1 cellular context compared by ENCODE assay signal in the genomic region with DNA sequence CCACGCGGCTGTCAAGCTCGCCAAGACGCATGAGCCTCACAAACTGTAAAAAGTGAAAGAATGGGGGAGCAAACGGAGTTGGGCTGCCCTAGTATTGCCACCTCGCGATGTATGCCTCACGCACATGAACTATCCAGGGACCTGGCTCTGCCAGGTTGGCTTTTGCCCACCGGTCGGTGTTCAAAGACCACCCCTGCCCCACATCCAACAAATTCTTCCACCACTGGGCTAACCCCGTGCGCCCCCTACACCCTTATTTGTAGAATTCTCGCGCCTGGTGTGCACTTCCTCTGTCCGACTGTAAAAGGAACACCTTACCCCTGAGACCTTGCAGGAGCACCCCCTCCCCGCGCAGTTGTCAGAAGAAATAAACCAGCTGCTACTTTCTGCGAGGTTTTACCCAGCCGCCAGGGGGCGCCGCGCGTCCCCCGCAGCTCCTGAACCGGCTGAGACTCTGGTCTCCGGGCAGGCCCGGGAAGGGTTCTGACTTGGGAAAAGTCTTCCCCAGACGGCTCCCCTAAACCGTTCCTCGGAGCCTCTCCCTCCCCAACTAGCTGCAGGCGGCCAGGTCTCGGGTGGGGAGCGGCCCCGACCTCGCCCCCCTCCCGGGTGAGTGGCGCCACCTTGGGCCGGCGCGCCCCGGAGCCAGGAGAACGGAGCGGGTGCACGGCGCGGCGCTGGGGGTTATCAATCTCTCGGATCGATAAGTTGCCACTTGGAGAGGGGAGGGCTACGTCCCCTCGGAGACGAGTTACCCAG.
A peak's percentile ranks its signal among the peaks of the same experiment; 100 is the strongest.
TF ChIP-seq lines count a peak whose summit lies in the region.

No MANE protein-coding gene starts in this region.

TF ChIP-seq in HEK293, 187 proteins besides CTCF, POLR2A, EP300 and RAD21 (continued from another document):
- TF ChIP-seq ZBTB11 (tag by site-specific recombination; conservative IDR thresholded peaks at IDR 0.05; ENCODE audit: low read depth) (peak; percentile 60), ZNF792 (tag by site-specific recombination; IDR thresholded peaks at IDR 0.05) (no peak), ZXDB (tag by site-specific recombination; IDR thresholded peaks at IDR 0.05) (peak; percentile 45), KLF1 (tag by site-specific recombination; IDR thresholded peaks at IDR 0.05) (no peak), ZNF26 (tag by site-specific recombination; IDR thresholded peaks at IDR 0.05) (no peak), ZNF335 (tag by site-specific recombination; conservative IDR thresholded peaks at IDR 0.05) (peak; percentile 94), SP7 (tag by site-specific recombination; IDR thresholded peaks at IDR 0.05) (0 out of 2 replicates have a peak, but pooled peaks have one; percentile 24), OSR2 (tag by site-specific recombination; IDR thresholded peaks at IDR 0.05) (no peak), YY1 (tag by site-specific recombination; IDR thresholded peaks at IDR 0.05) (no peak), ZNF211 (tag by site-specific recombination; IDR thresholded peaks at IDR 0.05; ENCODE audit: low read depth) (no peak), PRDM10 (tag by site-specific recombination; IDR thresholded peaks at IDR 0.05) (peak; percentile 91), ZNF366 (tag by site-specific recombination; conservative IDR thresholded peaks at IDR 0.05) (no peak), ZNF10 (tag by site-specific recombination; IDR thresholded peaks at IDR 0.05) (no peak), ZNF514 (tag by site-specific recombination; IDR thresholded peaks at IDR 0.05) (no peak), ZNF311 (tag by site-specific recombination; IDR thresholded peaks at IDR 0.05; ENCODE audit: borderline replicate concordance) (no peak), ZFHX2 (tag by site-specific recombination; conservative IDR thresholded peaks at IDR 0.05) (no peak; the same call in 1 of the 2 replicates), RBAK (tag by site-specific recombination; IDR thresholded peaks at IDR 0.05) (no peak), ZNF133 (tag by site-specific recombination; IDR thresholded peaks at IDR 0.05) (no peak), WT1 (tag by site-specific recombination; IDR thresholded peaks at IDR 0.05) (no peak), ZNF426 (tag by site-specific recombination; IDR thresholded peaks at IDR 0.05) (no peak), ZNF549 (tag by site-specific recombination; IDR thresholded peaks at IDR 0.05) (no peak), ZNF23 (tag by site-specific recombination; IDR thresholded peaks at IDR 0.05; ENCODE audit: borderline replicate concordance) (no peak), ZNF76 (tag by site-specific recombination; IDR thresholded peaks at IDR 0.05; ENCODE audit: borderline replicate concordance, low read depth) (0 out of 2 replicates have a peak, but pooled peaks have one; percentile 21), ZFP37 (tag by site-specific recombination; IDR thresholded peaks at IDR 0.05) (0 out of 2 replicates have a peak, but pooled peaks have one; percentile 22), ZNF223 (tag by site-specific recombination; IDR thresholded peaks at IDR 0.05) (no peak), EGR2 (tag by site-specific recombination; IDR thresholded peaks at IDR 0.05; ENCODE audit: low read depth) (no peak)
- TF ChIP-seq, protein P1, sequence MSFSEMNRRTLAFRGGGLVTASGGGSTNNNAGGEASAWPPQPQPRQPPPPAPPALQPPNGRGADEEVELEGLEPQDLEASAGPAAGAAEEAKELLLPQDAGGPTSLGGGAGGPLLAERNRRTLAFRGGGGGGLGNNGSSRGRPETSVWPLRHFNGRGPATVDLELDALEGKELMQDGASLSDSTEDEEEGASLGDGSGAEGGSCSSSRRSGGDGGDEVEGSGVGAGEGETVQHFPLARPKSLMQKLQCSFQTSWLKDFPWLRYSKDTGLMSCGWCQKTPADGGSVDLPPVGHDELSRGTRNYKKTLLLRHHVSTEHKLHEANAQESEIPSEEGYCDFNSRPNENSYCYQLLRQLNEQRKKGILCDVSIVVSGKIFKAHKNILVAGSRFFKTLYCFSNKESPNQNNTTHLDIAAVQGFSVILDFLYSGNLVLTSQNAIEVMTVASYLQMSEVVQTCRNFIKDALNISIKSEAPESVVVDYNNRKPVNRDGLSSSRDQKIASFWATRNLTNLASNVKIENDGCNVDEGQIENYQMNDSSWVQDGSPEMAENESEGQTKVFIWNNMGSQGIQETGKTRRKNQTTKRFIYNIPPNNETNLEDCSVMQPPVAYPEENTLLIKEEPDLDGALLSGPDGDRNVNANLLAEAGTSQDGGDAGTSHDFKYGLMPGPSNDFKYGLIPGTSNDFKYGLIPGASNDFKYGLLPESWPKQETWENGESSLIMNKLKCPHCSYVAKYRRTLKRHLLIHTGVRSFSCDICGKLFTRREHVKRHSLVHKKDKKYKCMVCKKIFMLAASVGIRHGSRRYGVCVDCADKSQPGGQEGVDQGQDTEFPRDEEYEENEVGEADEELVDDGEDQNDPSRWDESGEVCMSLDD (tag by site-specific recombination; IDR thresholded peaks at IDR 0.05): peak; percentile 54; the same call in 1 of the 2 replicates
- TF ChIP-seq, protein P2, sequence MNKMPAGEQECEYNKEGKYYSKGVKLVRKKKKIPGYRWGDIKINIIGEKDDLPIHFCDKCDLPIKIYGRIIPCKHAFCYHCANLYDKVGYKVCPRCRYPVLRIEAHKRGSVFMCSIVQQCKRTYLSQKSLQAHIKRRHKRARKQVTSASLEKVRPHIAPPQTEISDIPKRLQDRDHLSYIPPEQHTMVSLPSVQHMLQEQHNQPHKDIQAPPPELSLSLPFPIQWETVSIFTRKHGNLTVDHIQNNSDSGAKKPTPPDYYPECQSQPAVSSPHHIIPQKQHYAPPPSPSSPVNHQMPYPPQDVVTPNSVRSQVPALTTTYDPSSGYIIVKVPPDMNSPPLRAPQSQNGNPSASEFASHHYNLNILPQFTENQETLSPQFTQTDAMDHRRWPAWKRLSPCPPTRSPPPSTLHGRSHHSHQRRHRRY (tag by site-specific recombination; IDR thresholded peaks at IDR 0.05): no peak
